11 cellular contexts compared by ENCODE assay signal in genomic region chr16:85757341-85757822, GRCh38.
DNase-seq lines count a peak whose midpoint lies in the region; ATAC-seq and TF ChIP-seq lines count a peak whose summit lies in the region.
"Had no signal": no experiment of that assay in that cellular context is flagged by ENCODE, and none has a peak within 500 bp of the region (broad histone marks: within the 10 kb centered on the region; RNA-seq: fewer than 3 reads in every experiment).

No MANE protein-coding gene starts in this region.

- no peak for TF ChIP-seq CTCF in GM06990 (IDR thresholded peaks at IDR 0.05; ENCODE audit: insufficient read depth, low read length, poor library complexity, severe bottlenecking)

- no peak overlapping the region for H3K4me3 ChIP-seq in GM06990 (replicated peaks; ENCODE audit: low read depth, low read length)
- H3K4me3 ChIP-seq: SJCRH30 had no signal

- ATAC-seq in GM21786 (IDR thresholded peaks at IDR 0.05; ENCODE audit: unreplicated experiment) (peak; percentile 31), GM19395 (IDR thresholded peaks at IDR 0.05; ENCODE audit: unreplicated experiment) (no peak), HG02571 (IDR thresholded peaks at IDR 0.05; ENCODE audit: unreplicated experiment) (no peak)

- H3K36me3 ChIP-seq in GM06990 (ENCODE audit: control insufficient read depth, insufficient read depth, low read length) = no peaks in the 10 kb centered on the region
- H3K36me3 ChIP-seq: SJCRH30 had no signal

- H3K27me3 ChIP-seq in GM06990 (replicated peaks; ENCODE audit: control insufficient read depth, insufficient read depth, low read length) = no peaks in the 10 kb centered on the region
- H3K27me3 ChIP-seq: SJCRH30 had no signal

- DNase-seq in GM06990 (ENCODE audit: extremely low read depth, insufficient read length) = peak; percentile 74
- peak; percentile 94 for DNase-seq in NAMALWA (ENCODE audit: low spot score)
- DNase-seq in glomerular visceral epithelial cell (ENCODE audit: extremely low spot score) = peak; percentile 30
- DNase-seq in COLO668 (lab: John Stamatoyannopoulos, UW; ENCODE audit: unreplicated experiment) = no peak
- no peak for DNase-seq in ecto neural progenitor cell (ENCODE audit: low spot score)
- DNase-seq: activated effector memory CD4-positive, alpha-beta T cell treated with anti-CD3 and anti-CD28 coated beads, Interleukin-2, amount 50 U/mL, for 16 hours; foreskin melanocyte had no signal

Comparison
In these comparisons a context has a peak if more than half of its experiments do, and no peak if none do; other contexts are left out.
1. DNase-seq: peak in GM06990 (single experiment), NAMALWA (single experiment) and glomerular visceral epithelial cell (single experiment); none in COLO668 (single experiment) and ecto neural progenitor cell (single experiment).